19 cellular contexts compared by ENCODE assay signal in the genomic region with DNA sequence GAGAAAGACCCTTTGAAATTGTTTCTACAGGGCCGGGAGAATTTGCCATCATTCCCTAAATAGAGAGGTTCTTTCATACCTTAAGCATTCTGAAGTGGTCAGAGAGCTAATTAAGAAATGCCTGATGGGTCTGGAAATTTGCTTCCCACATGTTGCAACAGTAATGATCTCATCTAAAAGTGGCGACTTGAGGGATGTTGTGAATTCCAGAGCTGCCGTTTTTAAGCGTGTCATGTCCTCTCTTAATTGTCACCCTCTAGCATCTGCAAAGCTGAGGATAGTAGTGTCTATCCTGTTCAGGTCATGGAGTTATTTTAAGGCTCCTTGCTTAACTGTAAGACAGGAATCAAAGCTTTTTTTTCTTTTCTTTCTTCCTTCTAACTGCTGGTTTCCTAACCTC.
DNase-seq lines count a peak whose midpoint lies in the region; ATAC-seq and TF ChIP-seq lines count a peak whose summit lies in the region.
"Had no signal": no experiment of that assay in that cellular context is flagged by ENCODE, and none has a peak within 500 bp of the region (broad histone marks: within the 10 kb centered on the region; RNA-seq: fewer than 3 reads in every experiment).

No MANE protein-coding gene starts in this region.

- H3K4me3 ChIP-seq in body of pancreas, result no peak overlapping the region
- H3K4me3 ChIP-seq in upper lobe of left lung, result no peak overlapping the region
- H3K4me3 ChIP-seq: heart left ventricle, SJSA1 had no signal

- H3K27me3 ChIP-seq in body of pancreas (no peaks in the 10 kb centered on the region), upper lobe of left lung (no peaks in the 10 kb centered on the region)
- H3K27me3 ChIP-seq: heart left ventricle, SJSA1 had no signal

- TF ChIP-seq CTCF in body of pancreas (IDR thresholded peaks at IDR 0.05) (no peak), upper lobe of left lung (IDR thresholded peaks at IDR 0.05) (no peak)

- H3K9me3 ChIP-seq in body of pancreas (no peaks in the 10 kb centered on the region), upper lobe of left lung (no peaks in the 10 kb centered on the region)
- H3K9me3 ChIP-seq: SJSA1 had no signal

- DNase-seq in Right ventricle myocardium superior (no peak), cardiac septum (ENCODE audit: low spot score) (no peak), body of pancreas (no peak), iris pigment epithelial cell (ENCODE audit: low read depth) (peak; percentile 65), upper lobe of left lung (no peak), NCI-H345 treated with DMSO at 0.1 percent for 48 hours (lab: John Stamatoyannopoulos, UW; ENCODE audit: unreplicated experiment) (no peak)
- DNase-seq in stimulated activated CD4-positive, alpha-beta T cell treated with anti-CD3 and anti-CD28 coated beads, Interleukin-4, amount 100 ng/mL, for 1 hour, result no peak
- DNase-seq: activated CD4-positive, alpha-beta memory T cell treated with anti-CD3 and anti-CD28 coated beads, Interleukin-2, amount 10 ng/mL, durations not matched to agents 7 days and 5 days; aorta; effector memory CD4-positive, alpha-beta T cell; heart left ventricle; left cardiac atrium; NK-92 treated with Interleukin-12 subunit alpha and Interleukin-12 subunit beta, amount 100 ng/mL, for 24 hours; retina; stimulated activated naive CD4-positive, alpha-beta T cell had no signal

- intact Hi-C loops in Right ventricle myocardium superior (cut with DNase I) (no loop called here), cardiac septum (cut with DNase I) (no loop called here), body of pancreas (cut with DNase I) (no loop called here)

- H3K27ac ChIP-seq in body of pancreas, result peak overlapping the region in 1 of 4 donors; percentile 4
- peak overlapping the region; percentile 85 to 94 (median 92) for H3K27ac ChIP-seq in upper lobe of left lung
- H3K27ac ChIP-seq: SJSA1 had no signal

- WGBS in body of pancreas, 2 donors, result 60 to 61% methylated on average over 3 to 4 of the region's 4 CpGs
- 36 to 55% methylated on average over 4 of the region's 4 CpGs for WGBS in upper lobe of left lung, 2 donors

- peak; percentile 2 for ATAC-seq in Right ventricle myocardium superior (ENCODE audit: poor library complexity)
- ATAC-seq in body of pancreas, result peak; percentile 13
- peak in 1 of 2 donors; percentile 9 for ATAC-seq in upper lobe of left lung (ENCODE audit: low FRiP score in 2 of 2)
- ATAC-seq in GM18502 (IDR thresholded peaks at IDR 0.05; ENCODE audit: poor library complexity, unreplicated experiment), result no peak
- ATAC-seq: activated T-helper 17 cell treated with anti-CD3 and anti-CD28 coated beads, Interleukin-2, amount 50 U/mL, for 72 hours; HCT116 had no signal

- H3K36me3 ChIP-seq in body of pancreas (replicated peaks in 1 of 2; ENCODE audit: insufficient read depth in 1 of 2, low read depth in 2 of 2) (no peaks in the 10 kb centered on the region), upper lobe of left lung (no peaks in the 10 kb centered on the region)
- H3K36me3 ChIP-seq: heart left ventricle, SJSA1 had no signal

- TF ChIP-seq EP300 in upper lobe of left lung (IDR thresholded peaks at IDR 0.05), result peak in 2 of 4 donors; percentile 19 to 66

- TF ChIP-seq POLR2A in body of pancreas (IDR thresholded peaks at IDR 0.05) (no peak), upper lobe of left lung (IDR thresholded peaks at IDR 0.05) (no peak)

- H3K4me1 ChIP-seq in body of pancreas (peaks cover 7% of the 10 kb centered on the region), upper lobe of left lung (peaks cover 34 to 43% (median 41%) of the 10 kb centered on the region in 4 donors)
- H3K4me1 ChIP-seq: SJSA1 had no signal
